In the genomic region with DNA sequence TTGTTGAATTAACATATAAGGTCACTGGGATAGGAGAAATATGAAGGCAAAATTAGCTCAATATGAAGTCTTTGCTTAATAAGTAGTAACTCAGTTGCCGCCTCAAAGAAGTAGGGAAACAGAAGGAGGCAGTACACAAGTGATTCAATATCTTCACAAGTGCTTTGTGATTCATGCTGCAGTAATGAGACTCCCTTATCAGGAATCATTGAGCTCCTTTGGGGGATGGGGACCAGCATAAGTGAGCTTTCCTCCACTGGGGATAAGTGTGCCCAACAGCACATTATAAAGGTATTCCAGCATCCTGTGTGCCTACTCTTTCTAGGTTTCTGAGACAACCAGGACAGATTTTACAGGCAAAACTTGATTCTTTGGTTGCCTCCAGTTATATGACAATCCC, we compare ENCODE assay signal across 13 cellular contexts.
DNase-seq lines count a peak whose midpoint lies in the region; ATAC-seq, FAIRE-seq and TF ChIP-seq lines count a peak whose summit lies in the region.
"Had no signal": no experiment of that assay in that cellular context is flagged by ENCODE, and none has a peak within 500 bp of the region (broad histone marks: within the 10 kb centered on the region; RNA-seq: fewer than 3 reads in every experiment).

No MANE protein-coding gene starts in this region.

- 16% methylated on average over 1 of the region's 1 CpG for WGBS in A549 (ENCODE audit: missing lambda C conversion rate)

- TF ChIP-seq CTCF in A549 (IDR thresholded peaks at IDR 0.05) = no peak
- TF ChIP-seq CTCF in brain microvascular endothelial cell (IDR thresholded peaks at IDR 0.05; ENCODE audit: low read depth, low read length, missing control alignments) = no peak
- no peak for TF ChIP-seq CTCF in Peyer's patch (IDR thresholded peaks at IDR 0.05)

- H3K9ac ChIP-seq in HUES48 (ENCODE audit: low read depth, low read length) = no peak overlapping the region

- 0 out of 5 replicates have a peak, but pooled peaks of 1 of the 2 experiments have one; percentile 3 for TF ChIP-seq RAD21 in A549 (conservative IDR thresholded peaks at IDR 0.05 in 1 of 2, IDR thresholded peaks at IDR 0.05 in 1 of 2)

- FAIRE-seq in A549 (lab: Jason Lieb, UNC) = no peak

- CTCF ChIA-PET in A549 (lab: Yijun Ruan, JAX) = interaction anchor here (1.5 kb wide), 1 partner anchor 323 kb away, joined by 5 read pairs; no protein-coding TSS in a partner anchor

- H3K36me3 ChIP-seq in HUES48 (ENCODE audit: control insufficient read depth, insufficient read depth, low read length) = no peaks in the 10 kb centered on the region
- H3K36me3 ChIP-seq in brain microvascular endothelial cell (replicated peaks) = no peaks in the 10 kb centered on the region
- H3K36me3 ChIP-seq in Peyer's patch = no peaks in the 10 kb centered on the region
- H3K36me3 ChIP-seq: esophagus muscularis mucosa, spleen had no signal

- POLR2A ChIA-PET in A549 (lab: Yijun Ruan, JAX) = interaction anchor here (1.2 to 1.3 kb wide), 3 partner anchors 12 to 323 kb away, joined by 3 to 5 read pairs (median 3); a partner anchor contains a TSS

- H3K27me3 ChIP-seq in HUES48 (ENCODE audit: control insufficient read depth, insufficient read depth, low read length) = no peaks in the 10 kb centered on the region
- no peaks in the 10 kb centered on the region for H3K27me3 ChIP-seq in brain microvascular endothelial cell (replicated peaks)
- no peaks in the 10 kb centered on the region for H3K27me3 ChIP-seq in Peyer's patch
- H3K27me3 ChIP-seq: esophagus muscularis mucosa, spleen had no signal

- H3K9me3 ChIP-seq in A549 (no peaks in the 10 kb centered on the region), HUES48 (ENCODE audit: control insufficient read depth, insufficient read depth, low read length) (no peaks in the 10 kb centered on the region), Peyer's patch (no peaks in the 10 kb centered on the region)
- H3K9me3 ChIP-seq: esophagus muscularis mucosa, spleen had no signal

- ATAC-seq in A549 = peak; percentile 84
- ATAC-seq in GM18858 (IDR thresholded peaks at IDR 0.05; ENCODE audit: unreplicated experiment) = no peak
- ATAC-seq: stimulated activated naive CD8-positive, alpha-beta T cell treated with anti-CD3 and anti-CD28 coated beads, Interleukin-15, amount 100 ng/mL, for 72 hours had no signal

- peak overlapping the region; percentile 59 for H3K4me2 ChIP-seq in A549

- H3K4me3 ChIP-seq in A549 (no peak overlapping the region), HUES48 (ENCODE audit: low read depth, low read length) (no peak overlapping the region), brain microvascular endothelial cell (ENCODE audit: low read depth, low read length) (no peak overlapping the region), Peyer's patch (no peak overlapping the region)
- H3K4me3 ChIP-seq: esophagus muscularis mucosa, spleen had no signal

- in situ Hi-C loops in brain microvascular endothelial cell (cut with HindIII; ENCODE audit: low pct_ligation_motif_present, low sequenced_read_pairs) = no loop called here

- H3K4me1 ChIP-seq in A549 = peaks cover 27% of the 10 kb centered on the region
- peaks cover 10% of the 10 kb centered on the region; the same call in 1 of the 2 replicates for H3K4me1 ChIP-seq in HUES48 (ENCODE audit: control insufficient read depth, insufficient read depth, low read length)
- no peaks in the 10 kb centered on the region for H3K4me1 ChIP-seq in Peyer's patch
- H3K4me1 ChIP-seq: esophagus muscularis mucosa, spleen had no signal

- DNase-seq in A549 (ENCODE audit: low read depth in 1 of 2, low spot score in 1 of 2) (peak in 1 of 2 experiments; percentile 42), brain microvascular endothelial cell (peak; percentile 67), kidney glomerular epithelial cell (lab: John Stamatoyannopoulos, UW) (peak; percentile 76), NCI-H2171 treated with DMSO at 0.1 percent for 48 hours (lab: John Stamatoyannopoulos, UW) (no peak), GF-D8 (lab: John Stamatoyannopoulos, UW) (no peak), Peyer's patch (no peak)
- DNase-seq: activated CD8-positive, alpha-beta memory T cell treated with anti-CD3 and anti-CD28 coated beads, Interleukin-2, amount 50 U/mL, for 48 hours; activated naive CD8-positive, alpha-beta T cell treated with anti-CD3 and anti-CD28 coated beads for 36 hours; spleen; stimulated activated naive CD8-positive, alpha-beta T cell treated with anti-CD3 and anti-CD28 coated beads, Interleukin-15, amount 100 ng/mL, for 72 hours had no signal

- TF ChIP-seq EP300 in A549 (IDR thresholded peaks at IDR 0.05) = no peak

- no peak for TF ChIP-seq POLR2A in A549 (IDR thresholded peaks at IDR 0.05; ENCODE audit: low read length)
- TF ChIP-seq POLR2A in Peyer's patch (IDR thresholded peaks at IDR 0.05) = no peak

- peak overlapping the region in 1 of 2 experiments; percentile 48; a peak in 3 of 6 replicates for H3K27ac ChIP-seq in A549
- H3K27ac ChIP-seq in HUES48 (ENCODE audit: low read depth, low read length) = peak overlapping the region; percentile 60
- no peak overlapping the region for H3K27ac ChIP-seq in brain microvascular endothelial cell
- H3K27ac ChIP-seq in Peyer's patch = no peak overlapping the region
- H3K27ac ChIP-seq: esophagus muscularis mucosa, spleen had no signal

TF ChIP-seq in A549, 52 proteins besides CTCF, POLR2A, EP300 and RAD21:
- TF ChIP-seq MYC (IDR thresholded peaks at IDR 0.05; ENCODE audit: borderline replicate concordance, low read length) = no peak
- no peak for TF ChIP-seq NPAS2 (CRISPR knock-in tag; IDR thresholded peaks at IDR 0.05; ENCODE audit: borderline replicate concordance)
- no peak for TF ChIP-seq KDM5A (IDR thresholded peaks at IDR 0.05)
- no peak for TF ChIP-seq TP53 (CRISPR knock-in tag; IDR thresholded peaks at IDR 0.05)
- TF ChIP-seq GATA3 (IDR thresholded peaks at IDR 0.05; ENCODE audit: borderline replicate concordance) = peak; percentile 69; the same call in 1 of the 2 replicates
- TF ChIP-seq FOSL2 (IDR thresholded peaks at IDR 0.05) = 0 out of 2 replicates have a peak, but pooled peaks have one; percentile 48
- TF ChIP-seq FOSL2 (CRISPR knock-in tag; IDR thresholded peaks at IDR 0.05) = peak; percentile 22; the same call in 1 of the 2 replicates
- no peak for TF ChIP-seq NR3C1 (IDR thresholded peaks at IDR 0.05)
- TF ChIP-seq SREBF2 (IDR thresholded peaks at IDR 0.05) = no peak
- no peak for TF ChIP-seq EHF (CRISPR knock-in tag; IDR thresholded peaks at IDR 0.05)
- TF ChIP-seq, protein P1, sequence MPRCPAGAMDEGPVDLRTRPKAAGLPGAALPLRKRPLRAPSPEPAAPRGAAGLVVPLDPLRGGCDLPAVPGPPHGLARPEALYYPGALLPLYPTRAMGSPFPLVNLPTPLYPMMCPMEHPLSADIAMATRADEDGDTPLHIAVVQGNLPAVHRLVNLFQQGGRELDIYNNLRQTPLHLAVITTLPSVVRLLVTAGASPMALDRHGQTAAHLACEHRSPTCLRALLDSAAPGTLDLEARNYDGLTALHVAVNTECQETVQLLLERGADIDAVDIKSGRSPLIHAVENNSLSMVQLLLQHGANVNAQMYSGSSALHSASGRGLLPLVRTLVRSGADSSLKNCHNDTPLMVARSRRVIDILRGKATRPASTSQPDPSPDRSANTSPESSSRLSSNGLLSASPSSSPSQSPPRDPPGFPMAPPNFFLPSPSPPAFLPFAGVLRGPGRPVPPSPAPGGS (IDR thresholded peaks at IDR 0.05) = no peak
- TF ChIP-seq MAZ (IDR thresholded peaks at IDR 0.05; ENCODE audit: borderline replicate concordance, low read depth, low read length) = no peak
- no peak for TF ChIP-seq HOXA7 (CRISPR knock-in tag; IDR thresholded peaks at IDR 0.05)
- no peak for TF ChIP-seq ZSCAN20 (CRISPR knock-in tag; IDR thresholded peaks at IDR 0.05)
- no peak for TF ChIP-seq CEBPB (IDR thresholded peaks at IDR 0.05)
- TF ChIP-seq BHLHE40 (IDR thresholded peaks at IDR 0.05; ENCODE audit: low read depth, low read length) = no peak
- no peak for TF ChIP-seq RCOR1 (IDR thresholded peaks at IDR 0.05; ENCODE audit: low read depth, low read length)
- TF ChIP-seq RNF2 (IDR thresholded peaks at IDR 0.05; ENCODE audit: borderline replicate concordance, low read depth) = no peak
- no peak for TF ChIP-seq JUN (IDR thresholded peaks at IDR 0.05)
- TF ChIP-seq, protein P2, sequence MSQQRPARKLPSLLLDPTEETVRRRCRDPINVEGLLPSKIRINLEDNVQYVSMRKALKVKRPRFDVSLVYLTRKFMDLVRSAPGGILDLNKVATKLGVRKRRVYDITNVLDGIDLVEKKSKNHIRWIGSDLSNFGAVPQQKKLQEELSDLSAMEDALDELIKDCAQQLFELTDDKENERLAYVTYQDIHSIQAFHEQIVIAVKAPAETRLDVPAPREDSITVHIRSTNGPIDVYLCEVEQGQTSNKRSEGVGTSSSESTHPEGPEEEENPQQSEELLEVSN (IDR thresholded peaks at IDR 0.05; ENCODE audit: borderline replicate concordance, low read depth) = peak; percentile 19; the same call in 1 of the 2 replicates
- TF ChIP-seq JUNB (IDR thresholded peaks at IDR 0.05) = no peak; the same call in 1 of the 2 replicates
TF ChIP-seq in A549: peak in this region for 3.

Comparison
In these comparisons a context has a peak if more than half of its experiments do, and no peak if none do; other contexts are left out.
1. DNase-seq: peak in brain microvascular endothelial cell (single experiment) and kidney glomerular epithelial cell (single experiment); none in NCI-H2171 treated with DMSO at 0.1 percent for 48 hours (single experiment), GF-D8 (single experiment) and Peyer's patch (0 of 3).